Comparison of ENCODE assay signal across 22 cellular contexts in genomic region chr1:150544204-150544603, GRCh38. TPM values are rescaled to one million over a fixed set of nuclear protein-coding genes. Genes with fewer than 3 reads are reported as not detected.
DNase-seq lines count a peak whose midpoint lies in the region; ATAC-seq and TF ChIP-seq lines count a peak whose summit lies in the region.
"Had no signal": no experiment of that assay in that cellular context is flagged by ENCODE, and none has a peak within 500 bp of the region (broad histone marks: within the 10 kb centered on the region; RNA-seq: fewer than 3 reads in every experiment).

No MANE protein-coding gene starts in this region.

- peaks cover 22 to 29% of the 10 kb centered on the region in 2 donors for H3K27me3 Mint-ChIP-seq in effector memory CD8-positive, alpha-beta T cell

- H3K27ac Mint-ChIP-seq in effector memory CD8-positive, alpha-beta T cell, result no peak overlapping the region
- H3K27ac Mint-ChIP-seq: CD8-positive, alpha-beta T cell; WTC11 had no signal

- H3K36me3 ChIP-seq in heart right ventricle (no peaks in the 10 kb centered on the region), esophagus squamous epithelium (no peaks in the 10 kb centered on the region), stomach (no peaks in the 10 kb centered on the region)
- H3K36me3 ChIP-seq: ascending aorta had no signal

- H3K27me3 ChIP-seq in heart right ventricle (no peaks in the 10 kb centered on the region), esophagus squamous epithelium (no peaks in the 10 kb centered on the region), stomach (no peaks in the 10 kb centered on the region)
- H3K27me3 ChIP-seq: ascending aorta had no signal

- H3K4me3 Mint-ChIP-seq in effector memory CD8-positive, alpha-beta T cell, result no peak overlapping the region
- H3K4me3 Mint-ChIP-seq: CD8-positive, alpha-beta T cell; WTC11 had no signal

- peaks cover 8% of the 10 kb centered on the region for H3K36me3 Mint-ChIP-seq in effector memory CD8-positive, alpha-beta T cell (ENCODE audit: insufficient read depth)
- H3K36me3 Mint-ChIP-seq: CD8-positive, alpha-beta T cell; WTC11 had no signal

- CTCF ChIA-PET in HEK293T (lab: Yijun Ruan, JAX), result interaction anchor here (0.6 to 1.6 kb wide), 5 partner anchors 11 to 944 kb away, joined by 3 to 11 read pairs (median 4); no protein-coding TSS in a partner anchor

- WGBS in heart right ventricle, 2 donors, result 77 to 82% methylated on average over 3 of the region's 3 CpGs
- 31 to 36% methylated on average over 3 of the region's 3 CpGs for WGBS in esophagus squamous epithelium, 2 donors
- WGBS in stomach, 5 donors, result 21 to 43% (median 27%) methylated on average over 3 of the region's 3 CpGs

- TF ChIP-seq POLR2A in esophagus squamous epithelium (IDR thresholded peaks at IDR 0.05), result no peak
- no peak for TF ChIP-seq POLR2A in stomach (IDR thresholded peaks at IDR 0.05)

- DNase-seq in Right ventricle myocardium inferior (ENCODE audit: missing footprints), result no peak
- no peak for DNase-seq in heart right ventricle
- DNase-seq in NCI-H345 treated with DMSO at 0.1 percent for 48 hours (lab: John Stamatoyannopoulos, UW; ENCODE audit: unreplicated experiment), result peak; percentile 64
- DNase-seq in esophagus squamous epithelium (lab: John Stamatoyannopoulos, UW), result no peak
- DNase-seq in stomach, result no peak
- DNase-seq in HEK293T (ENCODE audit: extremely low spot score), result no peak
- no peak for DNase-seq in effector memory CD8-positive, alpha-beta T cell
- no peak for DNase-seq in stimulated activated CD4-positive, alpha-beta T cell treated with anti-CD3 and anti-CD28 coated beads, Interleukin-4, amount 100 ng/mL, for 1 hour
- DNase-seq: activated effector memory CD4-positive, alpha-beta T cell treated with anti-CD3 and anti-CD28 coated beads, Interleukin-2, amount 50 U/mL, for 16 hours; CD8-positive, alpha-beta T cell; head of caudate nucleus; kidney; stimulated activated naive CD4-positive, alpha-beta T cell treated with Interleukin-2 at 50 U/mL for 16 hours had no signal

- H3K4me1 Mint-ChIP-seq in effector memory CD8-positive, alpha-beta T cell (ENCODE audit: low read depth in 2 of 2), result peaks cover 2 to 4% of the 10 kb centered on the region in 2 donors

- H3K9me3 ChIP-seq in heart right ventricle, result no peaks in the 10 kb centered on the region
- no peaks in the 10 kb centered on the region for H3K9me3 ChIP-seq in esophagus squamous epithelium
- H3K9me3 ChIP-seq in stomach, result no peaks in the 10 kb centered on the region
- H3K9me3 ChIP-seq: ascending aorta, mucosa of descending colon had no signal

- H3K4me3 ChIP-seq in heart right ventricle (no peak overlapping the region), esophagus squamous epithelium (no peak overlapping the region), stomach (no peak overlapping the region)
- H3K4me3 ChIP-seq: ascending aorta, mucosa of descending colon had no signal

- TF ChIP-seq EP300 in stomach (IDR thresholded peaks at IDR 0.05), result no peak

- intact Hi-C loops in Right ventricle myocardium inferior (cut with DNase I) (no loop called here), heart right ventricle (cut with DNase I) (loop anchor here in 1 of 10 donors (10.0 kb wide), 1 partner anchor 259 kb away; the partner anchor contains the start of gene CIART), esophagus squamous epithelium (cut with DNase I) (no loop called here), stomach (cut with DNase I; ENCODE audit: low total_unique reads) (no loop called here)

- TF ChIP-seq CTCF in heart right ventricle (IDR thresholded peaks at IDR 0.05), result no peak
- no peak for TF ChIP-seq CTCF in esophagus squamous epithelium (IDR thresholded peaks at IDR 0.05)
- TF ChIP-seq CTCF in stomach (IDR thresholded peaks at IDR 0.05), result no peak

- peak; percentile 32 for ATAC-seq in Right ventricle myocardium inferior
- no peak for ATAC-seq in heart right ventricle
- no peak for ATAC-seq in effector memory CD8-positive, alpha-beta T cell (replicated peaks)
- ATAC-seq: CD8-positive, alpha-beta T cell; Panc1; WTC11 had no signal

- POLR2A ChIA-PET in HEK293T (lab: Yijun Ruan, JAX), result interaction anchor here (1.4 to 1.6 kb wide), 2 partner anchors 28 to 85 kb away, joined by 4 to 5 read pairs; partner anchors contain the start of gene ENSA

- H3K27ac ChIP-seq in heart right ventricle, result peak overlapping the region in 2 of 10 donors; percentile 9 to 26
- peak overlapping the region; percentile 50 to 84 (median 78) for H3K27ac ChIP-seq in esophagus squamous epithelium
- peak overlapping the region in 3 of 5 donors; percentile 38 to 62 (median 62) for H3K27ac ChIP-seq in stomach

- H3K9me3 Mint-ChIP-seq in effector memory CD8-positive, alpha-beta T cell, result no peaks in the 10 kb centered on the region
- H3K9me3 Mint-ChIP-seq: CD8-positive, alpha-beta T cell; WTC11 had no signal

- H3K4me1 ChIP-seq in heart right ventricle (peaks cover 0 to 16% (median 7%) of the 10 kb centered on the region in 9 donors), esophagus squamous epithelium (peaks cover 8 to 27% (median 12%) of the 10 kb centered on the region in 3 donors), stomach (peaks cover 5 to 26% (median 10%) of the 10 kb centered on the region in 4 donors)

TF ChIP-seq in HEK293T, 16 proteins besides CTCF, POLR2A, EP300 and RAD21:
- TF ChIP-seq SP1 (IDR thresholded peaks at IDR 0.05) (no peak), L3MBTL2 (conservative IDR thresholded peaks at IDR 0.05) (no peak), ELF4 (IDR thresholded peaks at IDR 0.05) (no peak), PKNOX1 (IDR thresholded peaks at IDR 0.05) (no peak), FOXK2 (IDR thresholded peaks at IDR 0.05) (no peak), CTBP1 (IDR thresholded peaks at IDR 0.05; ENCODE audit: borderline replicate concordance) (no peak), FOXM1 (IDR thresholded peaks at IDR 0.05; ENCODE audit: borderline replicate concordance) (no peak), LEF1 (IDR thresholded peaks at IDR 0.05; ENCODE audit: borderline replicate concordance) (no peak), SUZ12 (IDR thresholded peaks at IDR 0.05) (no peak), BHLHE40 (IDR thresholded peaks at IDR 0.05; ENCODE audit: borderline replicate concordance) (no peak), ZNF384 (IDR thresholded peaks at IDR 0.05) (no peak), TARDBP (IDR thresholded peaks at IDR 0.05) (no peak), FOXA1 (IDR thresholded peaks at IDR 0.05) (no peak)

RNA-seq across cellular contexts. Expression of gene ADAMTSL4, which starts 5.0 kb away (rescaled TPM):
- 80.3 TPM for total RNA-seq in Right ventricle myocardium inferior
- 10 to 100 TPM; 22.2 to 86.5 (median 40.7) TPM for total RNA-seq in heart right ventricle
- polyA plus RNA-seq in heart right ventricle, result 10 to 100 TPM; 46.6 to 71.4 TPM
- total RNA-seq in esophagus squamous epithelium, result 10 to 100 TPM; 30.6 to 76.8 (median 43.3) TPM
- total RNA-seq in stomach, result 10 to 100 TPM in 3 of 5 donors, 1 to 10 TPM in 2; 4.9 to 32.3 (median 11.7) TPM
- 10 to 100 TPM in 1 of 3 donors, 1 to 10 TPM in 2; 7.5 to 54.2 (median 8.7) TPM for polyA plus RNA-seq in stomach
- total RNA-seq: CD8-positive, alpha-beta T cell had no signal

RNA-seq across cellular contexts. Expression of gene FALEC, which starts 28.7 kb away (rescaled TPM):
- total RNA-seq in Right ventricle myocardium inferior (not detected), heart right ventricle (under 1 TPM in 2 of 10 donors, not detected in 8; 0.46 to 0.60 TPM), esophagus squamous epithelium (1 to 10 TPM in 1 of 4 donors, not detected in 3; 3.6 TPM), stomach (not detected)
- polyA plus RNA-seq in heart right ventricle (not detected), stomach (under 1 TPM in 1 of 3 donors, not detected in 2; 0.93 TPM)
- total RNA-seq: ascending aorta; CD8-positive, alpha-beta T cell; H1; HT1080; kidney; mucosa of descending colon; NCI-H460; osteocyte; T-helper 1 cell treated with Interleukin-12 subunit alpha and Interleukin-12 subunit beta and Interleukin-4 antibody, amounts not matched to agents 30 ng/mL and 1 ng/mL, for 36 hours had no signal
- polyA plus RNA-seq: H1 had no signal

RNA-seq across cellular contexts. Expression of gene MCL1, which starts 35.2 kb away (rescaled TPM):
- total RNA-seq in Right ventricle myocardium inferior (99.7 TPM), heart right ventricle (100 to 1,000 TPM in 8 of 10 donors, 10 to 100 TPM in 2; 76.4 to 155 (median 122) TPM), esophagus squamous epithelium (100 to 1,000 TPM; 167 to 256 (median 216) TPM), stomach (100 to 1,000 TPM in 4 of 5 donors, 10 to 100 TPM in 1; 87.5 to 330 (median 142) TPM)
- polyA plus RNA-seq in heart right ventricle (10 to 100 TPM; 54.3 to 77.7 TPM), stomach (100 to 1,000 TPM in 2 of 3 donors, 10 to 100 TPM in 1; 77.7 to 127 (median 115) TPM)

RNA-seq across cellular contexts. Expression of gene ECM1, which starts 36.3 kb away (rescaled TPM):
- 24.1 TPM for total RNA-seq in Right ventricle myocardium inferior
- 10 to 100 TPM in 8 of 10 donors, 1 to 10 TPM in 2; 5.8 to 26.3 (median 12.8) TPM for total RNA-seq in heart right ventricle
- polyA plus RNA-seq in heart right ventricle, result 10 to 100 TPM; 24.7 to 28.2 TPM
- total RNA-seq in esophagus squamous epithelium, result 1,000 to 10,000 TPM in 1 of 4 donors, 100 to 1,000 TPM in 3; 311 to 1,013 (median 406) TPM
- 10 to 100 TPM in 2 of 5 donors, 1 to 10 TPM in 3; 1.7 to 29.3 (median 6.5) TPM for total RNA-seq in stomach
- 100 to 1,000 TPM in 1 of 3 donors, 1 to 10 TPM in 2; 3.1 to 345 (median 6.8) TPM for polyA plus RNA-seq in stomach
- total RNA-seq: CD8-positive, alpha-beta T cell had no signal

RNA-seq across cellular contexts. Expression of gene TARS2, which starts 57.0 kb away (rescaled TPM):
- 29.6 TPM for total RNA-seq in Right ventricle myocardium inferior
- total RNA-seq in heart right ventricle, result 10 to 100 TPM; 25.1 to 44.4 (median 37.0) TPM
- polyA plus RNA-seq in heart right ventricle, result 10 to 100 TPM; 19.1 to 27.4 TPM
- total RNA-seq in esophagus squamous epithelium, result 10 to 100 TPM; 10.5 to 16.5 (median 13.7) TPM
- total RNA-seq in stomach, result 10 to 100 TPM in 2 of 5 donors, 1 to 10 TPM in 3; 3.5 to 46.2 (median 5.8) TPM
- 10 to 100 TPM in 2 of 3 donors, 1 to 10 TPM in 1; 9.6 to 14.8 (median 12.4) TPM for polyA plus RNA-seq in stomach
